Comparison of ENCODE assay signal across 1 cellular context in genomic region chr2:20224716-20225293, GRCh38.
TF ChIP-seq lines count a peak whose summit lies in the region.

SDC1 (minus strand) TSS chr2:20225130; CDS start chr2:20224867, 263 bp downstream.

TF ChIP-seq in HepG2, 621 proteins besides CTCF, POLR2A, EP300 and RAD21 (continued from another document and continues in another):
- TF ChIP-seq ZBTB46 (CRISPR knock-in tag; IDR thresholded peaks at IDR 0.05; ENCODE audit: borderline replicate concordance) (no peak), PAWR (CRISPR knock-in tag; IDR thresholded peaks at IDR 0.05; ENCODE audit: borderline replicate concordance) (no peak), ZMYM2 (CRISPR knock-in tag; IDR thresholded peaks at IDR 0.05) (no peak), ZNF367 (CRISPR knock-in tag; IDR thresholded peaks at IDR 0.05; ENCODE audit: borderline replicate concordance) (no peak; the same call in 1 of the 2 replicates), ZNF616 (CRISPR knock-in tag; IDR thresholded peaks at IDR 0.05; ENCODE audit: low read depth) (peak; percentile 97), ZBTB37 (CRISPR knock-in tag; IDR thresholded peaks at IDR 0.05) (no peak), ZNF337 (CRISPR knock-in tag; IDR thresholded peaks at IDR 0.05; ENCODE audit: borderline replicate concordance, low read depth) (no peak), ZNF558 (CRISPR knock-in tag; IDR thresholded peaks at IDR 0.05; ENCODE audit: borderline replicate concordance) (no peak; the same call in 1 of the 2 replicates), KDM3A (CRISPR knock-in tag; IDR thresholded peaks at IDR 0.05; ENCODE audit: low read depth) (no peak), DZIP1 (CRISPR knock-in tag; IDR thresholded peaks at IDR 0.05) (no peak; the same call in 1 of the 2 replicates), SRSF4 (IDR thresholded peaks at IDR 0.05; ENCODE audit: low read depth, low read length, poor library complexity, severe bottlenecking) (no peak), ARHGAP35 (CRISPR knock-in tag; IDR thresholded peaks at IDR 0.05; ENCODE audit: borderline replicate concordance) (no peak), TERF1 (CRISPR knock-in tag; IDR thresholded peaks at IDR 0.05) (peak; percentile 48; the same call in 1 of the 2 replicates), CEBPB (IDR thresholded peaks at IDR 0.05; ENCODE audit: borderline replicate concordance, low read depth, low read length) (no peak), DNMT3B (CRISPR knock-in tag; conservative IDR thresholded peaks at IDR 0.05) (no peak), ZNF574 (CRISPR knock-in tag; IDR thresholded peaks at IDR 0.05) (peak; percentile 27; the same call in 1 of the 2 replicates), ZBTB21 (CRISPR knock-in tag; IDR thresholded peaks at IDR 0.05) (no peak), SNAPC2 (CRISPR knock-in tag; IDR thresholded peaks at IDR 0.05) (no peak; the same call in none of the 2 replicates), PBX2 (CRISPR knock-in tag; IDR thresholded peaks at IDR 0.05) (no peak), MAF1 (CRISPR knock-in tag; IDR thresholded peaks at IDR 0.05; ENCODE audit: borderline replicate concordance) (no peak), STAT5B (CRISPR knock-in tag; IDR thresholded peaks at IDR 0.05) (no peak), ZNF460 (CRISPR knock-in tag; IDR thresholded peaks at IDR 0.05; ENCODE audit: borderline replicate concordance) (no peak), ATF3 (CRISPR knock-in tag; IDR thresholded peaks at IDR 0.05) (no peak), ZNF329 (CRISPR knock-in tag; IDR thresholded peaks at IDR 0.05; ENCODE audit: low read depth) (peak; percentile 62; the same call in 1 of the 2 replicates), ZNF629 (CRISPR knock-in tag; conservative IDR thresholded peaks at IDR 0.05) (no peak), ZNF776 (CRISPR knock-in tag; IDR thresholded peaks at IDR 0.05) (peak; percentile 82; the same call in 1 of the 2 replicates), SAP130 (CRISPR knock-in tag; IDR thresholded peaks at IDR 0.05; ENCODE audit: low read depth) (no peak; the same call in none of the 2 replicates), ZNF331 (CRISPR knock-in tag; IDR thresholded peaks at IDR 0.05) (no peak; the same call in 1 of the 2 replicates), SOX5 (CRISPR knock-in tag; IDR thresholded peaks at IDR 0.05; ENCODE audit: borderline replicate concordance) (no peak), BCL6 (CRISPR knock-in tag; IDR thresholded peaks at IDR 0.05) (no peak), ZNF180 (CRISPR knock-in tag; IDR thresholded peaks at IDR 0.05; ENCODE audit: borderline replicate concordance, low read depth) (no peak), TCF7 (IDR thresholded peaks at IDR 0.05; ENCODE audit: low read depth) (no peak), SP2 (CRISPR knock-in tag; IDR thresholded peaks at IDR 0.05) (no peak), HMG20B (CRISPR knock-in tag; conservative IDR thresholded peaks at IDR 0.05) (no peak; the same call in 1 of the 2 replicates), AHDC1 (CRISPR knock-in tag; IDR thresholded peaks at IDR 0.05; ENCODE audit: borderline replicate concordance) (no peak), ZNF383 (CRISPR knock-in tag; IDR thresholded peaks at IDR 0.05; ENCODE audit: borderline replicate concordance) (no peak), ETV5 (CRISPR knock-in tag; IDR thresholded peaks at IDR 0.05; ENCODE audit: borderline replicate concordance) (no peak), CC2D1A (CRISPR knock-in tag; IDR thresholded peaks at IDR 0.05) (no peak; the same call in 1 of the 2 replicates), MXD1 (CRISPR knock-in tag; IDR thresholded peaks at IDR 0.05) (peak; percentile 11; the same call in 1 of the 2 replicates), SP140L (CRISPR knock-in tag; IDR thresholded peaks at IDR 0.05; ENCODE audit: borderline replicate concordance) (no peak), HOXD1 (CRISPR knock-in tag; IDR thresholded peaks at IDR 0.05) (no peak), ZFP37 (CRISPR knock-in tag; IDR thresholded peaks at IDR 0.05; ENCODE audit: borderline replicate concordance) (no peak; the same call in 1 of the 2 replicates)
